8 cellular contexts compared by ENCODE assay signal in the genomic region with DNA sequence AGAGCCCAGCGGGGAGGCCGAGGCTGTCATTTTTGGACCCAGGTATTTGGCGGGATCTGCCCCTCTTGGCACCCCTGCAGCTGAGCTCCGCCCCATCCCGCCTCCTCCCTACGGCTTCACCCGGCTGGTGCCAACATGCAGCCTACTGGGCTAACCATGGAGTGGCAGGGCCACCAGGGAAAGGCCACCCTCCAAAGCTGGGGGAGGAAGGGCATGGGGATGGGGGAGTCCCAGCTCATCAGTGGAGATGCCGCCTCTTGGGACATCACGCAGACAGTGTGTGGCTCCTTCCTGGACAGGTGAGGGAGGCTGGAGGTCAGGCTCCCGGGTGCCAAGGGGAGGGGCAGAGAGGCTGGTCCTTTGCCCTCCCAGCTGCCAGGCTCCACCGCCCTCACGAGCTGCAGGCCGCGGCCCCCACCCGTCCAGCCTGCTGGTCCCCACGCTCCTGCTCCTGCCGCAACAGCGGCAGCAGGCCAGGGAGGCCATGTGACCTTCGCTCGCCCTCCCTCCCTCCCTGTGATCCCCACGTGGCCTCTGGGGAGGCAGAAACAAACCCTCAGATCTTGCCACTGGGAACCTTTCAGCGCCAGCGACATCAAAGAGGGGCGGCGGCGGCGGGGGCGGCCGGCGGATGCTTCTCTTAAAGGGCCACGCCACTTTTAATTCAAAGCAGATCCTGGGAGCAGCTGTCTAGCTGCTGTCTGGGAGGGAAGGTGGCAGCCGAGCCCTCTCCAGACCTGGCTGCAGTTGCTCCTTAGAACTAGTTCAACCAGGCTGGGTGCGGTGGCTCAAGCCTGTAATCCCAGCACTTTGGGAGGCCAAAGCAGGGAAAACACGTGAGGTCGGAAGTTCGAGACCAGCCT. TPM values are rescaled to one million over a fixed set of nuclear protein-coding genes. Genes with fewer than 3 reads are reported as not detected.
DNase-seq lines count a peak whose midpoint lies in the region; ATAC-seq, FAIRE-seq and TF ChIP-seq lines count a peak whose summit lies in the region.

No MANE protein-coding gene starts in this region.

- no peaks in the 10 kb centered on the region for H3K36me3 Mint-ChIP-seq in progenitor cell of endocrine pancreas (ENCODE audit: insufficient read depth)

- H3K9me3 ChIP-seq in RWPE2 (ENCODE audit: severe bottlenecking) (peaks cover 2% of the 10 kb centered on the region), upper lobe of left lung (no peaks in the 10 kb centered on the region)

- H3K4me3 ChIP-seq in RWPE2 (ENCODE audit: severe bottlenecking) (no peak overlapping the region), upper lobe of left lung (peak overlapping the region in 3 of 4 donors; percentile 7 to 25 (median 20))

- peak overlapping the region; percentile 52 for H3K27ac Mint-ChIP-seq in progenitor cell of endocrine pancreas

- no peak for TF ChIP-seq POLR2A in upper lobe of left lung (IDR thresholded peaks at IDR 0.05)

- WGBS in upper lobe of left lung, 2 donors: 17 to 24% methylated on average over 9 to 23 of the region's 36 CpGs

- no peak overlapping the region for H3K4me3 Mint-ChIP-seq in progenitor cell of endocrine pancreas (ENCODE audit: low read depth)

- TF ChIP-seq EP300 in upper lobe of left lung (IDR thresholded peaks at IDR 0.05): no peak

- no peaks in the 10 kb centered on the region for H3K36me3 ChIP-seq in RWPE2 (ENCODE audit: low read depth)
- H3K36me3 ChIP-seq in upper lobe of left lung: no peaks in the 10 kb centered on the region

- no peaks in the 10 kb centered on the region for H3K9me3 Mint-ChIP-seq in progenitor cell of endocrine pancreas (ENCODE audit: low read depth)

- peak; percentile 97 for DNase-seq in DMS53 treated with DMSO at 0.1 percent for 48 hours (lab: John Stamatoyannopoulos, UW; ENCODE audit: unreplicated experiment)
- peak; percentile 48 for DNase-seq in HTR-8/SVneo (ENCODE audit: insufficient read length, low spot score)
- peak; percentile 56 for DNase-seq in RWPE2 (ENCODE audit: low spot score)
- peak; percentile 89 for DNase-seq in activated naive CD4-positive, alpha-beta T cell treated with Interleukin-2 at 50 U/mL for 16 hours
- DNase-seq in Right ventricle myocardium inferior (ENCODE audit: missing footprints): peak; percentile 88
- DNase-seq in progenitor cell of endocrine pancreas (ENCODE audit: low spot score, unreplicated experiment): peak; percentile 53
- DNase-seq in upper lobe of left lung: peak; percentile 84 to 96

- TF ChIP-seq CTCF in RWPE2 (IDR thresholded peaks at IDR 0.05; ENCODE audit: poor library complexity, severe bottlenecking) (no peak), progenitor cell of endocrine pancreas (IDR thresholded peaks at IDR 0.05; ENCODE audit: unreplicated experiment) (no peak), upper lobe of left lung (IDR thresholded peaks at IDR 0.05) (no peak)

- peaks cover 38% of the 10 kb centered on the region for H3K27me3 Mint-ChIP-seq in progenitor cell of endocrine pancreas

- ATAC-seq in RWPE2 (ENCODE audit: low read depth) (peak; percentile 28), Right ventricle myocardium inferior (peak; percentile 85), upper lobe of left lung (ENCODE audit: low FRiP score in 2 of 2) (peak; percentile 84 to 85), GM21381 (IDR thresholded peaks at IDR 0.05; ENCODE audit: unreplicated experiment) (no peak)

- peaks cover 14% of the 10 kb centered on the region for H3K27me3 ChIP-seq in RWPE2 (ENCODE audit: insufficient read depth, poor library complexity, severe bottlenecking)
- peaks cover 0 to 4% (median 0%) of the 10 kb centered on the region in 4 donors for H3K27me3 ChIP-seq in upper lobe of left lung

- intact Hi-C loops in Right ventricle myocardium inferior (cut with DNase I): no loop called here

- H3K4me1 Mint-ChIP-seq in progenitor cell of endocrine pancreas (ENCODE audit: low read depth): peaks cover 1% of the 10 kb centered on the region

- FAIRE-seq in HTR-8/SVneo (lab: Jason Lieb, UNC): no peak

- H3K27ac ChIP-seq in RWPE2 (ENCODE audit: poor library complexity, severe bottlenecking): no peak overlapping the region
- peak overlapping the region; percentile 17 to 78 (median 56) for H3K27ac ChIP-seq in upper lobe of left lung

- H3K4me1 ChIP-seq in RWPE2 (ENCODE audit: insufficient read depth, poor library complexity, severe bottlenecking) (no peaks in the 10 kb centered on the region), upper lobe of left lung (peaks cover 17 to 36% (median 21%) of the 10 kb centered on the region in 4 donors)

RNA-seq across cellular contexts. Expression of gene NOTUM, which starts 6.8 kb away (rescaled TPM):
- total RNA-seq in Right ventricle myocardium inferior (0.89 TPM), progenitor cell of endocrine pancreas (0.60 and 1.3 TPM in 2 replicates), upper lobe of left lung (1 to 10 TPM in 5 of 6 donors, under 1 TPM in 1; 0.89 to 5.0 (median 2.3) TPM)

RNA-seq across cellular contexts. Expression of gene ASPSCR1, which starts 9.7 kb away (rescaled TPM):
- total RNA-seq in Right ventricle myocardium inferior: 25.5 TPM
- total RNA-seq in progenitor cell of endocrine pancreas: 55.5 and 55.7 TPM in 2 replicates
- total RNA-seq in upper lobe of left lung: 10 to 100 TPM; 26.0 to 96.4 (median 56.1) TPM

RNA-seq across cellular contexts. Expression of gene MYADML2, which starts 20.7 kb away (rescaled TPM):
- total RNA-seq in Right ventricle myocardium inferior: 3.7 TPM
- total RNA-seq in progenitor cell of endocrine pancreas: not detected in 2 replicates
- total RNA-seq in upper lobe of left lung: not detected

RNA-seq across cellular contexts. Expression of gene PYCR1, which starts 30.7 kb away (rescaled TPM):
- total RNA-seq in Right ventricle myocardium inferior (6.2 TPM), progenitor cell of endocrine pancreas (65.0 and 65.6 TPM in 2 replicates), upper lobe of left lung (10 to 100 TPM in 4 of 6 donors, 1 to 10 TPM in 2; 8.4 to 42.4 (median 14.6) TPM)

RNA-seq across cellular contexts. Expression of gene MAFG, which starts 40.2 kb away (rescaled TPM):
- total RNA-seq in Right ventricle myocardium inferior (26.2 TPM), progenitor cell of endocrine pancreas (29.5 and 30.2 TPM in 2 replicates), upper lobe of left lung (10 to 100 TPM; 23.0 to 46.4 (median 28.8) TPM)
